Comparison of ENCODE assay signal across 9 cellular contexts in the genomic region with DNA sequence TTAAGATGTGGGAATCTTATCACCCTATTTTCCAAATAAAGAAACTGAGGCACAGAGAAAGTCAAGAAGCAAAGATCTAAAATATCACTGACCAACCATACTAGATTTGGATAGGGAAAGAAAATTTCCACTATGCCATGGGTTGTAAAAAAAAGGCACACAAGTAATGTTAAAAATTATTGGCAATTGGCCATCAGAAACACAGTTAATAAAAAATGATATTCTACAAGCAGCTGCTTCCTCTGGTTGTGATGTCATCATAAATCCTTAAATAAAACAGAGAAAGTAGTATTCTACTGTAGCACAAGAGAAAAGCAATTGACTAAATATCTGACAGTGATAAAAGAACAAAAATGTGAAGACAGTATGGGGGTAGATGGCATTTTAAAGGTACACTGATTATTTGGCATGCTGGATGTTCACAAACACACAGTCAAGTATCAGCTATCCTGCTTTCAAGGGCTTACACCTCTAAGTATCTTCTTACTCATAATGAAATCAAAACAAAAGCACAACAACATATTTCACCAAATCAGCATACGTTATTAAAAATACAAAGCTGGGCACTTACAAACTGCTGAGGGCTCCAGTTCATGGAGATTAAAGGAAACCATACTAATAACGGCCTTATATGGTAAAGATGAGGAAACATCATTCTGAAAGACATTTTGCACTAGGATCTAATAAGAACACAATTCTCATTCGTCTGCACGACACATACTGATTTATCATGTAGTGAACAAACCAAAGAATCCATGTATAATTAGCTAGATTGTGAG. TPM values are rescaled to one million over a fixed set of nuclear protein-coding genes. Genes with fewer than 3 reads are reported as not detected.
DNase-seq lines count a peak whose midpoint lies in the region; ATAC-seq and TF ChIP-seq lines count a peak whose summit lies in the region.
"Had no signal": no experiment of that assay in that cellular context is flagged by ENCODE, and none has a peak within 500 bp of the region (broad histone marks: within the 10 kb centered on the region; RNA-seq: fewer than 3 reads in every experiment).

No MANE protein-coding gene starts in this region.

- DNase-seq in IMR-90, result no peak
- no peak for DNase-seq in WTC11 (ENCODE audit: low spot score)
- no peak for DNase-seq in hepatocyte (ENCODE audit: low spot score)
- DNase-seq in activated naive CD8-positive, alpha-beta T cell treated with anti-CD3 and anti-CD28 coated beads for 36 hours, result no peak
- DNase-seq in caudate nucleus (lab: John Stamatoyannopoulos, UW), result no peak
- DNase-seq in islet precursor cell, result no peak
- DNase-seq: DMS153 had no signal

- H3K23ac ChIP-seq in IMR-90 (ENCODE audit: low read depth, low read length), result peak overlapping the region; percentile 83; the same call in 1 of the 2 replicates

- no peak overlapping the region for H2BK15ac ChIP-seq in IMR-90 (ENCODE audit: low read depth, low read length)

- no peaks in the 10 kb centered on the region for H3K36me3 Mint-ChIP-seq in WTC11
- peaks cover 9% of the 10 kb centered on the region for H3K36me3 Mint-ChIP-seq in stimulated activated memory B cell treated with anti-CD40 and anti-IgM and Interleukin-4, amounts not matched to agents 10 μg/mL and 1 μg/mL and 100 μg/mL, for 72 hours
- peaks cover 1% of the 10 kb centered on the region for H3K36me3 Mint-ChIP-seq in activated naive CD8-positive, alpha-beta T cell treated with anti-CD3 and anti-CD28 coated beads for 36 hours

- H3K9ac ChIP-seq in IMR-90 (ENCODE audit: low read depth, low read length), result peak overlapping the region; percentile 60; the same call in 1 of the 2 replicates

- peak overlapping the region; percentile 97 for H2BK5ac ChIP-seq in IMR-90 (ENCODE audit: low read depth, low read length, poor library complexity, severe bottlenecking)

- in situ Hi-C loops in IMR-90 (cut with MboI; ENCODE audit: low sequenced_read_pairs), result no loop called here

- no TSS peak for BruUV-seq in IMR-90 (replicated peaks; lab: Mats Ljungman, UMichigan)

- H3K27ac Mint-ChIP-seq in WTC11, result peak overlapping the region; percentile 42; the same call in 1 of the 2 replicates
- H3K27ac Mint-ChIP-seq in stimulated activated memory B cell treated with anti-CD40 and anti-IgM and Interleukin-4, amounts not matched to agents 10 μg/mL and 1 μg/mL and 100 μg/mL, for 72 hours, result peak overlapping the region; percentile 19
- no peak overlapping the region for H3K27ac Mint-ChIP-seq in activated naive CD8-positive, alpha-beta T cell treated with anti-CD3 and anti-CD28 coated beads for 36 hours

- H3K27ac ChIP-seq in IMR-90 (ENCODE audit: insufficient read depth, low read length), result peak overlapping the region; percentile 73; the same call in 1 of the 2 replicates
- H3K27ac ChIP-seq in hepatocyte, result peak overlapping the region; percentile 11
- H3K27ac ChIP-seq in caudate nucleus (ENCODE audit: low read depth, low read length), result no peak overlapping the region

- peak overlapping the region; percentile 65 for H2BK120ac ChIP-seq in IMR-90 (ENCODE audit: low read depth, low read length)

- peaks cover 38% of the 10 kb centered on the region for H3K4me1 Mint-ChIP-seq in WTC11
- peaks cover 50% of the 10 kb centered on the region for H3K4me1 Mint-ChIP-seq in stimulated activated memory B cell treated with anti-CD40 and anti-IgM and Interleukin-4, amounts not matched to agents 10 μg/mL and 1 μg/mL and 100 μg/mL, for 72 hours
- H3K4me1 Mint-ChIP-seq in activated naive CD8-positive, alpha-beta T cell treated with anti-CD3 and anti-CD28 coated beads for 36 hours, result peaks cover 37% of the 10 kb centered on the region

- TF ChIP-seq CTCF in IMR-90 (conservative IDR thresholded peaks at IDR 0.05; ENCODE audit: low read depth, low read length), result no peak
- TF ChIP-seq CTCF in WTC11 (IDR thresholded peaks at IDR 0.05), result no peak
- no peak for TF ChIP-seq CTCF in hepatocyte (IDR thresholded peaks at IDR 0.05; ENCODE audit: poor library complexity)

- H3K27me3 ChIP-seq in IMR-90 (ENCODE audit: control insufficient read depth, insufficient read depth, low read length) (no peaks in the 10 kb centered on the region), hepatocyte (no peaks in the 10 kb centered on the region)

- H3K4me2 ChIP-seq in IMR-90 (ENCODE audit: low read depth, low read length) (peak overlapping the region; percentile 55; the same call in 1 of the 2 replicates), hepatocyte (no peak overlapping the region)

- no peak for TF ChIP-seq POLR2A in IMR-90 (IDR thresholded peaks at IDR 0.05; ENCODE audit: low read depth, low read length)

- no peak for TF ChIP-seq RAD21 in IMR-90 (IDR thresholded peaks at IDR 0.05; ENCODE audit: low read length)

- no CpG with 5 or more reads among the region's 4 CpGs for WGBS in IMR-90 (ENCODE audit: extremely low coverage in 2 of 2, insufficient read length in 1 of 2), 2 experiments
- 84% methylated on average over 4 of the region's 4 CpGs for WGBS in hepatocyte (ENCODE audit: low lambda C conversion rate, missing lambda C conversion rate)

- peaks cover 25% of the 10 kb centered on the region for H3K4me1 ChIP-seq in IMR-90 (ENCODE audit: control insufficient read depth, insufficient read depth, low read length)
- peaks cover 29% of the 10 kb centered on the region for H3K4me1 ChIP-seq in hepatocyte (ENCODE audit: insufficient read depth)

- peaks cover 6% of the 10 kb centered on the region for H3K36me3 ChIP-seq in IMR-90 (ENCODE audit: control insufficient read depth, insufficient read depth, low read length)
- no peaks in the 10 kb centered on the region for H3K36me3 ChIP-seq in hepatocyte (replicated peaks; ENCODE audit: insufficient read depth, low read depth)

- ATAC-seq in IMR-90 (ENCODE audit: low read depth) (peak; percentile 10; the same call in 1 of the 2 replicates), WTC11 (no peak), HG02798 (IDR thresholded peaks at IDR 0.05; ENCODE audit: poor library complexity, unreplicated experiment) (no peak)
- no peak for ATAC-seq in stimulated activated memory B cell treated with anti-CD40 and anti-IgM and Interleukin-4, amounts not matched to agents 10 μg/mL and 1 μg/mL and 100 μg/mL, for 72 hours

- H4K91ac ChIP-seq in IMR-90 (ENCODE audit: insufficient read depth, low read depth, low read length), result 0 out of 2 replicates have a peak overlapping the region, but pooled peaks have one; percentile 51

- H4K20me1 ChIP-seq in IMR-90 (ENCODE audit: insufficient read depth, low read length) (peaks cover 59% of the 10 kb centered on the region), hepatocyte (ENCODE audit: insufficient read depth, poor library complexity, severe bottlenecking) (peaks cover 5% of the 10 kb centered on the region)

- peaks cover 80% of the 10 kb centered on the region for H3K79me2 ChIP-seq in hepatocyte

- no peak overlapping the region for H3K4me3 Mint-ChIP-seq in WTC11
- no peak overlapping the region for H3K4me3 Mint-ChIP-seq in stimulated activated memory B cell treated with anti-CD40 and anti-IgM and Interleukin-4, amounts not matched to agents 10 μg/mL and 1 μg/mL and 100 μg/mL, for 72 hours
- no peak overlapping the region for H3K4me3 Mint-ChIP-seq in activated naive CD8-positive, alpha-beta T cell treated with anti-CD3 and anti-CD28 coated beads for 36 hours

- peak overlapping the region; percentile 60; the same call in 1 of the 2 replicates for H3K56ac ChIP-seq in IMR-90 (ENCODE audit: extremely low read depth, insufficient read depth, low read length)

- dilution Hi-C loops in IMR-90 (cut with HindIII; ENCODE audit: low sequenced_read_pairs, unreplicated experiment), result no loop called here

- H3K4me3 ChIP-seq in IMR-90 (ENCODE audit: insufficient read depth, low read depth, low read length), result no peak overlapping the region
- no peak overlapping the region for H3K4me3 ChIP-seq in hepatocyte

- H3K9me3 ChIP-seq in IMR-90 (ENCODE audit: control insufficient read depth, insufficient read depth, low read length) (no peaks in the 10 kb centered on the region), hepatocyte (ENCODE audit: low read depth) (no peaks in the 10 kb centered on the region)

- CTCF ChIA-PET in IMR-90 (lab: Yijun Ruan, JAX), result interaction anchor here (1.0 to 1.6 kb wide), 3 partner anchors 16 to 119 kb away, joined by 3 to 4 read pairs (median 3); no protein-coding TSS in a partner anchor
- CTCF ChIA-PET in WTC11 (lab: Charles Lee), result interaction anchor here (0.7 to 2.6 kb wide), 3 partner anchors 21 to 453 kb away, joined by 3 to 13 read pairs (median 3); no protein-coding TSS in a partner anchor

- H4K5ac ChIP-seq in IMR-90 (ENCODE audit: low read depth, low read length), result peak overlapping the region; percentile 87; the same call in 1 of the 2 replicates

- H2BK20ac ChIP-seq in IMR-90 (ENCODE audit: low read depth, low read length), result peak overlapping the region; percentile 61; the same call in 1 of the 2 replicates

- peak overlapping the region; percentile 92 for H3K18ac ChIP-seq in IMR-90 (ENCODE audit: low read depth, low read length)

- no peaks in the 10 kb centered on the region for H3K27me3 Mint-ChIP-seq in WTC11 (ENCODE audit: low read depth)
- H3K27me3 Mint-ChIP-seq in stimulated activated memory B cell treated with anti-CD40 and anti-IgM and Interleukin-4, amounts not matched to agents 10 μg/mL and 1 μg/mL and 100 μg/mL, for 72 hours, result no peaks in the 10 kb centered on the region
- H3K27me3 Mint-ChIP-seq in activated naive CD8-positive, alpha-beta T cell treated with anti-CD3 and anti-CD28 coated beads for 36 hours, result no peaks in the 10 kb centered on the region

- no peak overlapping the region for H2AK9ac ChIP-seq in IMR-90 (replicated peaks; ENCODE audit: low read depth, low read length, poor library complexity)

- no peaks in the 10 kb centered on the region for H3K9me2 ChIP-seq in hepatocyte (replicated peaks; ENCODE audit: insufficient read depth)

- intact Hi-C loops in IMR-90 (cut with micrococcal nuclease), result no loop called here

- peak overlapping the region; percentile 78; the same call in 1 of the 2 replicates for H3K4ac ChIP-seq in IMR-90 (ENCODE audit: low read depth, low read length)

- H2AFZ ChIP-seq in IMR-90 (replicated peaks; ENCODE audit: low read length, poor library complexity) (no peak overlapping the region), hepatocyte (no peak overlapping the region)

- peak overlapping the region in 1 of 2 experiments; percentile 68; a peak in 2 of 4 replicates for H4K8ac ChIP-seq in IMR-90 (ENCODE audit: low read depth in 2 of 2, low read length in 2 of 2)

- H3K9me3 Mint-ChIP-seq in WTC11, result no peaks in the 10 kb centered on the region
- no peaks in the 10 kb centered on the region for H3K9me3 Mint-ChIP-seq in stimulated activated memory B cell treated with anti-CD40 and anti-IgM and Interleukin-4, amounts not matched to agents 10 μg/mL and 1 μg/mL and 100 μg/mL, for 72 hours
- no peaks in the 10 kb centered on the region for H3K9me3 Mint-ChIP-seq in activated naive CD8-positive, alpha-beta T cell treated with anti-CD3 and anti-CD28 coated beads for 36 hours

- peak overlapping the region; percentile 57; the same call in 1 of the 2 replicates for H2AK5ac ChIP-seq in IMR-90 (ENCODE audit: low read depth, low read length)

- POLR2A ChIA-PET in IMR-90 (lab: Charles Lee; ENCODE audit: unreplicated experiment), result interaction anchor here (0.6 kb wide), 2 partner anchors 29 to 115 kb away, joined by 3 read pairs; no protein-coding TSS in a partner anchor
- POLR2A ChIA-PET in WTC11 (lab: Charles Lee), result no interaction called here

- H3K79me1 ChIP-seq in IMR-90 (ENCODE audit: low read depth in 1 of 2, low read length in 2 of 2), result peaks cover 0 to 23% of the 10 kb centered on the region in 2 experiments; a peak in 2 of 4 replicates

- peaks cover 10% of the 10 kb centered on the region for H3K9me1 ChIP-seq in IMR-90 (ENCODE audit: insufficient read depth, low read length)

- H3K14ac ChIP-seq in IMR-90 (replicated peaks; ENCODE audit: low read depth, low read length), result peak overlapping the region; percentile 53; the same call in 1 of the 2 replicates

RNA-seq across cellular contexts. Expression of a gene that starts 45.7 kb away (rescaled TPM):
- total RNA-seq in IMR-90 (2012; rRNA removed) (1,042 and 1,100 TPM in 2 replicates), WTC11 (2021) (108 to 114 TPM (median 113 TPM) in 3 replicates), hepatocyte (109 and 137 TPM in 2 replicates)
- polyA plus RNA-seq in IMR-90 (2012; rRNA removed) (591 and 675 TPM in 2 replicates), hepatocyte (76.5 and 110 TPM in 2 replicates)
- polyA plus RNA-seq in IMR-90 (2012; cell fraction: cytosol; rRNA removed), result 183 and 262 TPM in 2 replicates
- polyA plus RNA-seq in IMR-90 (2012; cell fraction: nucleus; rRNA removed; ENCODE audit: low replicate concordance), result 145 and 350 TPM in 2 replicates
- 10 to 100 TPM; 87.4 to 90.6 TPM for total RNA-seq in activated naive CD8-positive, alpha-beta T cell treated with anti-CD3 and anti-CD28 coated beads for 36 hours

RNA-seq across cellular contexts. Expression of a gene that starts 52.0 kb away (rescaled TPM):
- total RNA-seq in IMR-90 (2012; rRNA removed), result 2.8 and 3.2 TPM in 2 replicates
- polyA plus RNA-seq in IMR-90 (2012; rRNA removed), result 10.8 and 13.9 TPM in 2 replicates
- 7.9 and 13.9 TPM in 2 replicates for polyA plus RNA-seq in IMR-90 (2012; cell fraction: cytosol; rRNA removed)
- polyA plus RNA-seq in IMR-90 (2012; cell fraction: nucleus; rRNA removed; ENCODE audit: low replicate concordance), result 29.8 and 69.7 TPM in 2 replicates
- total RNA-seq in WTC11 (2021), result 0.18 to 0.46 TPM (median 0.21 TPM) in 3 replicates
- 0.37 and 0.72 TPM in 2 replicates for total RNA-seq in hepatocyte
- polyA plus RNA-seq in hepatocyte, result 1.5 and 1.8 TPM in 2 replicates
- 10 to 100 TPM; 22.2 to 23.0 TPM for total RNA-seq in activated naive CD8-positive, alpha-beta T cell treated with anti-CD3 and anti-CD28 coated beads for 36 hours
